In genomic region chr16:68128577-68129305, GRCh38 we compare ENCODE assay signal across 10 cellular contexts. TPM values are rescaled to one million over a fixed set of nuclear protein-coding genes. Genes with fewer than 3 reads are reported as not detected.
DNase-seq lines count a peak whose midpoint lies in the region; ATAC-seq and TF ChIP-seq lines count a peak whose summit lies in the region.
"Had no signal": no experiment of that assay in that cellular context is flagged by ENCODE, and none has a peak within 500 bp of the region (broad histone marks: within the 10 kb centered on the region; RNA-seq: fewer than 3 reads in every experiment).

No MANE protein-coding gene starts in this region.

- H3K4me1 ChIP-seq in left lung: peaks cover 0 to 17% of the 10 kb centered on the region in 2 donors
- peaks cover under 1% of the 10 kb centered on the region for H3K4me1 ChIP-seq in upper lobe of right lung

- 48 to 49% methylated on average over 6 of the region's 6 CpGs for WGBS in lower leg skin, 2 donors

- no peak for TF ChIP-seq CTCF in brain (conservative IDR thresholded peaks at IDR 0.05)
- no peak for TF ChIP-seq CTCF in left lung (IDR thresholded peaks at IDR 0.05)
- no peak for TF ChIP-seq CTCF in upper lobe of right lung (IDR thresholded peaks at IDR 0.05)
- TF ChIP-seq CTCF in lower leg skin (IDR thresholded peaks at IDR 0.05): no peak

- TF ChIP-seq POLR2A in lower leg skin (IDR thresholded peaks at IDR 0.05): no peak

- H3K4me3 ChIP-seq in left lung: no peak overlapping the region
- H3K4me3 ChIP-seq in upper lobe of right lung: no peak overlapping the region
- no peak overlapping the region for H3K4me3 ChIP-seq in lower leg skin (ENCODE audit: low read depth, poor library complexity, severe bottlenecking)
- H3K4me3 ChIP-seq: thoracic aorta had no signal

- no peak for DNase-seq in activated T-cell treated with anti-CD3 and anti-CD28 coated beads, Interleukin-2, amount 50 U/mL, for 72 hours
- DNase-seq in activated T-cell treated with anti-CD3 and anti-CD28 coated beads for 4 hours (no peak), left lung (no peak), upper lobe of right lung (peak; percentile 69), lower leg skin (ENCODE audit: low spot score in 2 of 2) (no peak)
- no peak for DNase-seq in stimulated activated CD4-positive, alpha-beta T cell treated with anti-CD3 and anti-CD28 coated beads, Interleukin-4, amount 100 ng/mL, for 4 hours
- DNase-seq: stimulated activated CD4-positive, alpha-beta T cell treated with anti-CD3 and anti-CD28 coated beads, Interleukin-4, amount 100 ng/mL, for 24 hours had no signal

- no peaks in the 10 kb centered on the region for H3K27me3 ChIP-seq in left lung
- no peaks in the 10 kb centered on the region for H3K27me3 ChIP-seq in upper lobe of right lung

- peaks cover 6 to 14% of the 10 kb centered on the region in 2 donors for H3K36me3 Mint-ChIP-seq in activated T-cell treated with anti-CD3 and anti-CD28 coated beads, Interleukin-2, amount 50 U/mL, for 72 hours (ENCODE audit: insufficient read depth in 2 of 2)
- peaks cover 49% of the 10 kb centered on the region for H3K36me3 Mint-ChIP-seq in brain

- H3K9me3 Mint-ChIP-seq in activated T-cell treated with anti-CD3 and anti-CD28 coated beads, Interleukin-2, amount 50 U/mL, for 72 hours: no peaks in the 10 kb centered on the region
- H3K9me3 Mint-ChIP-seq in brain: no peaks in the 10 kb centered on the region

- peak overlapping the region; percentile 87 for H3K27ac Mint-ChIP-seq in activated T-cell treated with anti-CD3 and anti-CD28 coated beads, Interleukin-2, amount 50 U/mL, for 72 hours
- H3K27ac Mint-ChIP-seq in brain: peak overlapping the region in 3 of 5 experiments; percentile 26 to 42 (median 27)

- H3K9me3 ChIP-seq in left lung: no peaks in the 10 kb centered on the region
- no peaks in the 10 kb centered on the region for H3K9me3 ChIP-seq in upper lobe of right lung
- H3K9me3 ChIP-seq: thoracic aorta had no signal

- ATAC-seq in activated T-cell treated with anti-CD3 and anti-CD28 coated beads, Interleukin-2, amount 50 U/mL, for 72 hours (replicated peaks in 1 of 2): no peak
- ATAC-seq in left lung: peak; percentile 90
- ATAC-seq in upper lobe of right lung: peak; percentile 92
- no peak for ATAC-seq in GM19395 (IDR thresholded peaks at IDR 0.05; ENCODE audit: unreplicated experiment)

- H3K4me3 Mint-ChIP-seq in activated T-cell treated with anti-CD3 and anti-CD28 coated beads, Interleukin-2, amount 50 U/mL, for 72 hours: no peak overlapping the region
- H3K4me3 Mint-ChIP-seq in brain: no peak overlapping the region

- intact Hi-C loops in left lung (cut with DNase I): no loop called here
- intact Hi-C loops in upper lobe of right lung (cut with DNase I): no loop called here
- intact Hi-C loops in lower leg skin (cut with DNase I; ENCODE audit: low total_unique reads): no loop called here

- H3K4me1 Mint-ChIP-seq in activated T-cell treated with anti-CD3 and anti-CD28 coated beads, Interleukin-2, amount 50 U/mL, for 72 hours (ENCODE audit: low read depth): peaks cover 52% of the 10 kb centered on the region
- peaks cover 9% of the 10 kb centered on the region for H3K4me1 Mint-ChIP-seq in brain

- no peaks in the 10 kb centered on the region for H3K27me3 Mint-ChIP-seq in activated T-cell treated with anti-CD3 and anti-CD28 coated beads, Interleukin-2, amount 50 U/mL, for 72 hours (ENCODE audit: low read depth)
- H3K27me3 Mint-ChIP-seq in brain: no peaks in the 10 kb centered on the region

- H3K36me3 ChIP-seq in left lung (peaks cover 0 to 11% of the 10 kb centered on the region in 2 donors), upper lobe of right lung (peaks cover 13% of the 10 kb centered on the region)
- H3K36me3 ChIP-seq: thoracic aorta had no signal

- H3K27ac ChIP-seq in left lung (peak overlapping the region; percentile 5 to 42), upper lobe of right lung (peak overlapping the region; percentile 55)
- H3K27ac ChIP-seq: thoracic aorta had no signal

RNA-seq across cellular contexts. Expression of gene NFATC3, which starts 43.6 kb away (rescaled TPM):
- 10 to 100 TPM; 79.7 to 82.5 TPM for total RNA-seq in activated T-cell treated with anti-CD3 and anti-CD28 coated beads, Interleukin-2, amount 50 U/mL, for 72 hours
- 33.2 TPM for polyA plus RNA-seq in brain (ENCODE audit: insufficient read depth, low read depth, low replicate concordance)
- total RNA-seq in left lung (10 to 100 TPM; 58.5 to 65.8 TPM), upper lobe of right lung (74.5 TPM), lower leg skin (10 to 100 TPM; 28.2 to 49.2 (median 31.9) TPM)

Comparison
In these comparisons a context has a peak if more than half of its experiments do, and no peak if none do; other contexts are left out.
1. ATAC-seq: peak in left lung (single experiment) and upper lobe of right lung (single experiment); none in activated T-cell treated with anti-CD3 and anti-CD28 coated beads, Interleukin-2, amount 50 U/mL, for 72 hours (0 of 2) and GM19395 (single experiment).